ENCODE assay signal across 22 cellular contexts in genomic region chr11:30291331-30291730, GRCh38.
"Had no signal": no experiment of that assay in that cellular context is flagged by ENCODE, and none has a peak within 500 bp of the region (broad histone marks: within the 10 kb centered on the region; RNA-seq: fewer than 3 reads in every experiment).

No MANE protein-coding gene starts in this region.

- H3K4me1 ChIP-seq: colonic mucosa, esophagus muscularis mucosa, esophagus squamous epithelium, foreskin keratinocyte, gastrocnemius medialis, gastroesophageal sphincter, heart left ventricle, heart right ventricle had no signal

- H3K27me3 ChIP-seq: colonic mucosa, dorsolateral prefrontal cortex, esophagus muscularis mucosa, esophagus squamous epithelium, foreskin keratinocyte, gastrocnemius medialis, gastroesophageal sphincter, heart left ventricle, hepatocyte had no signal

- H3K36me3 ChIP-seq: colonic mucosa, esophagus muscularis mucosa, esophagus squamous epithelium, gastrocnemius medialis, gastroesophageal sphincter, heart left ventricle, heart right ventricle had no signal

- H3K9me3 ChIP-seq: colonic mucosa, esophagus muscularis mucosa, esophagus squamous epithelium, gastrocnemius medialis, gastroesophageal sphincter, heart left ventricle, heart right ventricle had no signal

- H3K4me3 ChIP-seq: colonic mucosa, coronary artery, dorsolateral prefrontal cortex, esophagus muscularis mucosa, esophagus squamous epithelium, gastrocnemius medialis, gastroesophageal sphincter, heart left ventricle, heart right ventricle, hepatocyte had no signal

- DNase-seq: colonic mucosa; cortex of kidney; dermis blood vessel endothelial cell; dorsolateral prefrontal cortex; effector CD4-positive, alpha-beta T cell; effector CD8-positive, alpha-beta T cell; effector memory CD4-positive, alpha-beta T cell; effector memory CD8-positive, alpha-beta T cell; endodermal cell; erythroblast; esophagus squamous epithelium; foreskin fibroblast; foreskin keratinocyte; gastrocnemius medialis; glutamatergic neuron; head of caudate nucleus; heart left ventricle; heart right ventricle had no signal
